Comparison of ENCODE assay signal across 9 cellular contexts in the genomic region with DNA sequence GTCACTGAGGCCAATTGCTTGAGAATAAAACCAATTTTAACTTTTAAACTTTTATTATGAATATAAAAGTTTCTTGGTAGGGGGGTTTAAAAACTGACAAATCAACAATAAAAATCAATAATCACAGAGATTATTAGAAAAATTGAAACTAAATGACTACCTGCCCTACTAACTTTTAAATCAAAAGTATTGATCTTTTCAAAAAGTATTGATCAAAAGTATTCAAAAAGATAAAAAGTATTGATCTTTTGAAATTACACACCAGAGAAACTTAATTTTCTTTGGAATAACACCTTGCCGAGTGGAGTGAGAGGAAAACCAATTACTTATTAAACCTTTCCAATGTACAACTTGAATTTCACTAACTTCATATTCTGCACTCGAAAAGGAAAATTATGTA. TPM values are rescaled to one million over a fixed set of nuclear protein-coding genes. Genes with fewer than 3 reads are reported as not detected.
DNase-seq lines count a peak whose midpoint lies in the region; ATAC-seq, FAIRE-seq and TF ChIP-seq lines count a peak whose summit lies in the region.
"Had no signal": no experiment of that assay in that cellular context is flagged by ENCODE, and none has a peak within 500 bp of the region (broad histone marks: within the 10 kb centered on the region; RNA-seq: fewer than 3 reads in every experiment).

No MANE protein-coding gene starts in this region.

- no peak overlapping the region for H2AFZ ChIP-seq in keratinocyte (ENCODE audit: control insufficient read depth, low read length)

- H3K9me3 ChIP-seq in keratinocyte (ENCODE audit: control insufficient read depth, low read depth, low read length) (no peaks in the 10 kb centered on the region), thoracic aorta (no peaks in the 10 kb centered on the region)

- H3K27ac ChIP-seq in keratinocyte (ENCODE audit: control insufficient read depth, insufficient read depth, low read length), result peak overlapping the region; percentile 74
- H3K27ac ChIP-seq in thoracic aorta, result no peak overlapping the region

- H3K27me3 ChIP-seq in keratinocyte (ENCODE audit: control insufficient read depth, extremely low read depth, insufficient read depth, low read length) (no peaks in the 10 kb centered on the region), thoracic aorta (replicated peaks; ENCODE audit: insufficient read depth) (no peaks in the 10 kb centered on the region)

- H3K4me3 ChIP-seq in keratinocyte (ENCODE audit: control insufficient read depth in 2 of 3, extremely low read depth in 1 of 3, insufficient read depth in 2 of 3, low read depth in 1 of 3, low read length in 3 of 3), result peak overlapping the region; percentile 94 to 96 (median 96)
- peak overlapping the region; percentile 94 for H3K4me3 ChIP-seq in thoracic aorta

- H3K4me2 ChIP-seq in keratinocyte (ENCODE audit: control insufficient read depth, extremely low read depth, insufficient read depth, low read depth, low read length), result peak overlapping the region; percentile 71

- H3K4me1 Mint-ChIP-seq in activated CD8-positive, alpha-beta memory T cell treated with anti-CD3 and anti-CD28 coated beads, Interleukin-2, amount 10 ng/mL, durations not matched to agents 7 days and 5 days, result peaks cover 61% of the 10 kb centered on the region
- H3K4me1 Mint-ChIP-seq in activated naive CD8-positive, alpha-beta T cell treated with anti-CD3 and anti-CD28 coated beads, Interleukin-2, amount 10 ng/mL, durations not matched to agents 7 days and 5 days, result peaks cover 38% of the 10 kb centered on the region

- CTCF ChIA-PET in activated CD8-positive, alpha-beta memory T cell treated with anti-CD3 and anti-CD28 coated beads, Interleukin-2, amount 10 ng/mL, durations not matched to agents 7 days and 5 days (lab: Charles Lee), result interaction anchor here (0.7 to 1.4 kb wide), 5 partner anchors 26 to 81 kb away, joined by 3 to 6 read pairs (median 3); no protein-coding TSS in a partner anchor

- POLR2A ChIA-PET in activated naive CD8-positive, alpha-beta T cell treated with anti-CD3 and anti-CD28 coated beads, Interleukin-2, amount 10 ng/mL, durations not matched to agents 7 days and 5 days (lab: Charles Lee), result interaction anchor here (1.0 kb wide), 1 partner anchor 48 kb away, joined by 4 read pairs; no protein-coding TSS in a partner anchor

- ATAC-seq in activated CD8-positive, alpha-beta memory T cell treated with anti-CD3 and anti-CD28 coated beads, Interleukin-2, amount 10 ng/mL, durations not matched to agents 7 days and 5 days, result no peak
- no peak for ATAC-seq in activated naive CD8-positive, alpha-beta T cell treated with anti-CD3 and anti-CD28 coated beads, Interleukin-2, amount 10 ng/mL, durations not matched to agents 7 days and 5 days (ENCODE audit: low read depth)
- ATAC-seq in thoracic aorta (ENCODE audit: insufficient number of reproducible peaks, low FRiP score, low read depth) (no peak), GM19328 (IDR thresholded peaks at IDR 0.05; ENCODE audit: unreplicated experiment) (no peak)

- H3K36me3 ChIP-seq in keratinocyte (ENCODE audit: control insufficient read depth in 2 of 2, extremely low read depth in 1 of 2, insufficient read depth in 2 of 2, low read length in 2 of 2), result peaks cover 4 to 6% of the 10 kb centered on the region in 2 experiments
- H3K36me3 ChIP-seq in thoracic aorta, result no peaks in the 10 kb centered on the region

- peak overlapping the region; percentile 98 for H3K4me3 Mint-ChIP-seq in activated CD8-positive, alpha-beta memory T cell treated with anti-CD3 and anti-CD28 coated beads, Interleukin-2, amount 10 ng/mL, durations not matched to agents 7 days and 5 days
- peak overlapping the region; percentile 88 for H3K4me3 Mint-ChIP-seq in activated naive CD8-positive, alpha-beta T cell treated with anti-CD3 and anti-CD28 coated beads, Interleukin-2, amount 10 ng/mL, durations not matched to agents 7 days and 5 days

- H4K20me1 ChIP-seq in keratinocyte (ENCODE audit: control insufficient read depth, extremely low read depth, insufficient read depth, low read length), result no peaks in the 10 kb centered on the region

- H3K9me1 ChIP-seq in keratinocyte (ENCODE audit: control insufficient read depth, extremely low read depth, insufficient read depth, low read length), result no peaks in the 10 kb centered on the region

- H3K36me3 Mint-ChIP-seq in activated CD8-positive, alpha-beta memory T cell treated with anti-CD3 and anti-CD28 coated beads, Interleukin-2, amount 10 ng/mL, durations not matched to agents 7 days and 5 days, result peaks cover 25% of the 10 kb centered on the region
- H3K36me3 Mint-ChIP-seq in activated naive CD8-positive, alpha-beta T cell treated with anti-CD3 and anti-CD28 coated beads, Interleukin-2, amount 10 ng/mL, durations not matched to agents 7 days and 5 days, result peaks cover 22% of the 10 kb centered on the region

- dilution Hi-C loops in keratinocyte (cut with MboI; ENCODE audit: extremely low pct_ligation_motif_present, low sequenced_read_pairs), result no loop called here

- peaks cover 40% of the 10 kb centered on the region for H3K79me2 ChIP-seq in keratinocyte (ENCODE audit: control insufficient read depth, insufficient read depth, low read length)

- peaks cover 19% of the 10 kb centered on the region for H3K4me1 ChIP-seq in keratinocyte (ENCODE audit: control insufficient read depth, extremely low read depth, insufficient read depth, low read length)
- peaks cover 32 to 63% of the 10 kb centered on the region in 2 donors for H3K4me1 ChIP-seq in thoracic aorta (ENCODE audit: control insufficient read depth in 1 of 2, low read depth in 2 of 2)

- no peak for FAIRE-seq in keratinocyte (lab: Jason Lieb, UNC)

- no peaks in the 10 kb centered on the region for H3K9me3 Mint-ChIP-seq in activated CD8-positive, alpha-beta memory T cell treated with anti-CD3 and anti-CD28 coated beads, Interleukin-2, amount 10 ng/mL, durations not matched to agents 7 days and 5 days (ENCODE audit: low read depth)
- no peaks in the 10 kb centered on the region for H3K9me3 Mint-ChIP-seq in activated naive CD8-positive, alpha-beta T cell treated with anti-CD3 and anti-CD28 coated beads, Interleukin-2, amount 10 ng/mL, durations not matched to agents 7 days and 5 days

- H3K9ac ChIP-seq in keratinocyte (ENCODE audit: control insufficient read depth, extremely low read depth, insufficient read depth, low read length), result peak overlapping the region; percentile 86

- TF ChIP-seq CTCF in keratinocyte (optimal IDR thresholded peaks at IDR 0.05 in 1 of 3, IDR thresholded peaks at IDR 0.05 in 1 of 3, conservative IDR thresholded peaks at IDR 0.05 in 1 of 3; ENCODE audit: extremely low read depth in 1 of 3, insufficient read depth in 2 of 3, low read length in 3 of 3) (no peak), thoracic aorta (IDR thresholded peaks at IDR 0.05) (no peak)

- DNase-seq in activated CD8-positive, alpha-beta memory T cell treated with anti-CD3 and anti-CD28 coated beads, Interleukin-2, amount 10 ng/mL, durations not matched to agents 7 days and 5 days, result no peak
- DNase-seq in activated CD8-positive, alpha-beta memory T cell treated with anti-CD3 and anti-CD28 coated beads, Interleukin-2, amount 50 U/mL, for 4 hours, result no peak
- DNase-seq in activated naive CD8-positive, alpha-beta T cell treated with anti-CD3 and anti-CD28 coated beads, Interleukin-2, amount 10 ng/mL, durations not matched to agents 7 days and 5 days, result no peak
- DNase-seq in keratinocyte (ENCODE audit: low read depth, low spot score) (no peak), thoracic aorta (ENCODE audit: low spot score) (no peak), RPMI8226 (no peak)
- no peak for DNase-seq in stimulated activated CD4-positive, alpha-beta T cell treated with anti-CD3 and anti-CD28 coated beads, Interleukin-15, amount 100 ng/mL, for 24 hours
- DNase-seq: COR-L47 had no signal

- H3K27me3 Mint-ChIP-seq in activated CD8-positive, alpha-beta memory T cell treated with anti-CD3 and anti-CD28 coated beads, Interleukin-2, amount 10 ng/mL, durations not matched to agents 7 days and 5 days, result no peaks in the 10 kb centered on the region
- H3K27me3 Mint-ChIP-seq in activated naive CD8-positive, alpha-beta T cell treated with anti-CD3 and anti-CD28 coated beads, Interleukin-2, amount 10 ng/mL, durations not matched to agents 7 days and 5 days, result no peaks in the 10 kb centered on the region

- no peak overlapping the region for H3K27ac Mint-ChIP-seq in activated CD8-positive, alpha-beta memory T cell treated with anti-CD3 and anti-CD28 coated beads, Interleukin-2, amount 10 ng/mL, durations not matched to agents 7 days and 5 days
- H3K27ac Mint-ChIP-seq in activated naive CD8-positive, alpha-beta T cell treated with anti-CD3 and anti-CD28 coated beads, Interleukin-2, amount 10 ng/mL, durations not matched to agents 7 days and 5 days, result no peak overlapping the region

RNA-seq across cellular contexts. Expression of a gene that starts 2.2 kb away (rescaled TPM):
- 1 to 10 TPM; 7.9 to 9.3 TPM for total RNA-seq in activated CD8-positive, alpha-beta memory T cell treated with anti-CD3 and anti-CD28 coated beads, Interleukin-2, amount 10 ng/mL, durations not matched to agents 7 days and 5 days
- 10 to 100 TPM; 11.9 to 13.2 TPM for total RNA-seq in activated naive CD8-positive, alpha-beta T cell treated with anti-CD3 and anti-CD28 coated beads, Interleukin-2, amount 10 ng/mL, durations not matched to agents 7 days and 5 days
- polyA plus RNA-seq in keratinocyte, result 11.8 to 17.2 TPM (median 12.4 TPM) in 3 replicates
- 18.5 TPM for polyA plus RNA-seq in keratinocyte (2011; ENCODE audit: low read depth)
- polyA plus RNA-seq in keratinocyte (2011; cell fraction: cytosol; rRNA removed), result 5.4 and 10.8 TPM in 2 replicates
- polyA plus RNA-seq in keratinocyte (2011; cell fraction: nucleus; rRNA removed), result 16.8 and 26.0 TPM in 2 replicates
- polyA plus RNA-seq in keratinocyte (2012; ENCODE audit: low replicate concordance), result 20.3 and 34.7 TPM in 2 replicates
- polyA minus RNA-seq in keratinocyte, result 5.9 to 26.5 TPM (median 16.6 TPM) in 3 replicates
- 23.6 TPM for polyA minus RNA-seq in keratinocyte (2011; cell fraction: cytosol; rRNA and poly(A)+ RNA removed)
- 52.2 and 72.0 TPM in 2 replicates for polyA minus RNA-seq in keratinocyte (2011; cell fraction: nucleus; rRNA and poly(A)+ RNA removed)
- total RNA-seq in thoracic aorta, result 10 to 100 TPM in 1 of 2 donors, 1 to 10 TPM in 1; 8.8 to 23.9 TPM
